8 cellular contexts compared by ENCODE assay signal in genomic region chr6:159969204-159969912, GRCh38. TPM values are rescaled to one million over a fixed set of nuclear protein-coding genes. Genes with fewer than 3 reads are reported as not detected.
DNase-seq lines count a peak whose midpoint lies in the region; ATAC-seq and TF ChIP-seq lines count a peak whose summit lies in the region.

No MANE protein-coding gene starts in this region.

- H3K36me3 Mint-ChIP-seq in stimulated activated naive CD8-positive, alpha-beta T cell treated with anti-CD3 and anti-CD28 coated beads, Interleukin-15, Interleukin-2, amounts not matched to agents 100 ng/mL and 50 ng/mL, for 24 hours (ENCODE audit: low read depth), result peaks cover 38% of the 10 kb centered on the region

- no peaks in the 10 kb centered on the region for H3K36me3 ChIP-seq in A673 (ENCODE audit: insufficient read depth, low read length, poor library complexity, severe bottlenecking)
- no peaks in the 10 kb centered on the region for H3K36me3 ChIP-seq in SK-N-MC (ENCODE audit: insufficient read depth, low read length)
- H3K36me3 ChIP-seq in breast epithelium, result no peaks in the 10 kb centered on the region

- H3K27me3 ChIP-seq in A673 (replicated peaks; ENCODE audit: insufficient read depth, low read depth, low read length, poor library complexity) (no peaks in the 10 kb centered on the region), breast epithelium (no peaks in the 10 kb centered on the region)

- DNase-seq in A673 (ENCODE audit: low spot score) (no peak), SK-N-MC (ENCODE audit: low read depth, low spot score) (no peak), breast epithelium (ENCODE audit: low spot score in 2 of 2) (peak in 1 of 2 donors; percentile 58), left lobe of liver (ENCODE audit: low spot score) (peak; percentile 64), DMS79 (lab: John Stamatoyannopoulos, UW) (no peak)

- H3K4me3 ChIP-seq in A673 (ENCODE audit: low read depth, low read length, poor library complexity, severe bottlenecking), result peak overlapping the region; percentile 95
- H3K4me3 ChIP-seq in SK-N-MC, result peak overlapping the region; percentile 94
- H3K4me3 ChIP-seq in breast epithelium, result peak overlapping the region; percentile 92 to 99 (median 93)

- H3K4me1 ChIP-seq in A673 (ENCODE audit: insufficient read depth, low read length, poor library complexity, severe bottlenecking) (peaks cover 43% of the 10 kb centered on the region), breast epithelium (peaks cover 0 to 10% of the 10 kb centered on the region in 2 donors)

- no peaks in the 10 kb centered on the region for H3K9me3 ChIP-seq in A673 (ENCODE audit: low read depth, low read length, poor library complexity, severe bottlenecking)
- H3K9me3 ChIP-seq in SK-N-MC (ENCODE audit: low read depth, low read length), result no peaks in the 10 kb centered on the region
- H3K9me3 ChIP-seq in breast epithelium, result no peaks in the 10 kb centered on the region

- peaks cover 52% of the 10 kb centered on the region for H3K4me1 Mint-ChIP-seq in stimulated activated naive CD8-positive, alpha-beta T cell treated with anti-CD3 and anti-CD28 coated beads, Interleukin-15, Interleukin-2, amounts not matched to agents 100 ng/mL and 50 ng/mL, for 24 hours (ENCODE audit: low read depth)

- TF ChIP-seq POLR2A in breast epithelium (IDR thresholded peaks at IDR 0.05), result no peak

- intact Hi-C loops in A673 (cut with micrococcal nuclease; ENCODE audit: unreplicated experiment) (no loop called here), breast epithelium (cut with DNase I; ENCODE audit: low total_unique reads) (no loop called here)

- peak overlapping the region; percentile 98 for H3K4me3 Mint-ChIP-seq in stimulated activated naive CD8-positive, alpha-beta T cell treated with anti-CD3 and anti-CD28 coated beads, Interleukin-15, Interleukin-2, amounts not matched to agents 100 ng/mL and 50 ng/mL, for 24 hours

- CTCF ChIA-PET in A673 (lab: Charles Lee), result no interaction called here

- TF ChIP-seq CTCF in A673 (conservative IDR thresholded peaks at IDR 0.05; ENCODE audit: low read depth, low read length), result no peak
- no peak for TF ChIP-seq CTCF in breast epithelium (IDR thresholded peaks at IDR 0.05)

- POLR2A ChIA-PET in A673 (lab: Charles Lee; ENCODE audit: low non-redundant PET), result no interaction called here

- no TSS peak for BruUV-seq in A673 (replicated peaks; lab: Mats Ljungman, UMichigan)

- H3K9me3 Mint-ChIP-seq in stimulated activated naive CD8-positive, alpha-beta T cell treated with anti-CD3 and anti-CD28 coated beads, Interleukin-15, Interleukin-2, amounts not matched to agents 100 ng/mL and 50 ng/mL, for 24 hours, result no peaks in the 10 kb centered on the region

- H3K27ac ChIP-seq in A673 (ENCODE audit: low read depth, low read length, poor library complexity, severe bottlenecking) (peak overlapping the region; percentile 84), SK-N-MC (no peak overlapping the region), breast epithelium (peak overlapping the region; percentile 93 to 96)

- H3K27ac Mint-ChIP-seq in stimulated activated naive CD8-positive, alpha-beta T cell treated with anti-CD3 and anti-CD28 coated beads, Interleukin-15, Interleukin-2, amounts not matched to agents 100 ng/mL and 50 ng/mL, for 24 hours, result peak overlapping the region; percentile 90

- peak; percentile 26 for ATAC-seq in GM18861 (IDR thresholded peaks at IDR 0.05; ENCODE audit: unreplicated experiment)
- peak; percentile 16 for ATAC-seq in HG03060 (IDR thresholded peaks at IDR 0.05; ENCODE audit: low read depth, unreplicated experiment)
- peak; percentile 33 for ATAC-seq in left lobe of liver

- H3K9ac ChIP-seq in SK-N-MC (ENCODE audit: insufficient read length), result peak overlapping the region; percentile 84

- no peaks in the 10 kb centered on the region for H3K27me3 Mint-ChIP-seq in stimulated activated naive CD8-positive, alpha-beta T cell treated with anti-CD3 and anti-CD28 coated beads, Interleukin-15, Interleukin-2, amounts not matched to agents 100 ng/mL and 50 ng/mL, for 24 hours

RNA-seq across cellular contexts. Expression of gene IGF2R, which starts 0.5 kb away (rescaled TPM):
- total RNA-seq in A673 (2021) (64.7 and 67.4 TPM in 2 replicates), breast epithelium (100 to 1,000 TPM in 1 of 3 donors, 10 to 100 TPM in 2; 60.4 to 112 (median 81.0) TPM), left lobe of liver (51.5 TPM)
